In the genomic region with DNA sequence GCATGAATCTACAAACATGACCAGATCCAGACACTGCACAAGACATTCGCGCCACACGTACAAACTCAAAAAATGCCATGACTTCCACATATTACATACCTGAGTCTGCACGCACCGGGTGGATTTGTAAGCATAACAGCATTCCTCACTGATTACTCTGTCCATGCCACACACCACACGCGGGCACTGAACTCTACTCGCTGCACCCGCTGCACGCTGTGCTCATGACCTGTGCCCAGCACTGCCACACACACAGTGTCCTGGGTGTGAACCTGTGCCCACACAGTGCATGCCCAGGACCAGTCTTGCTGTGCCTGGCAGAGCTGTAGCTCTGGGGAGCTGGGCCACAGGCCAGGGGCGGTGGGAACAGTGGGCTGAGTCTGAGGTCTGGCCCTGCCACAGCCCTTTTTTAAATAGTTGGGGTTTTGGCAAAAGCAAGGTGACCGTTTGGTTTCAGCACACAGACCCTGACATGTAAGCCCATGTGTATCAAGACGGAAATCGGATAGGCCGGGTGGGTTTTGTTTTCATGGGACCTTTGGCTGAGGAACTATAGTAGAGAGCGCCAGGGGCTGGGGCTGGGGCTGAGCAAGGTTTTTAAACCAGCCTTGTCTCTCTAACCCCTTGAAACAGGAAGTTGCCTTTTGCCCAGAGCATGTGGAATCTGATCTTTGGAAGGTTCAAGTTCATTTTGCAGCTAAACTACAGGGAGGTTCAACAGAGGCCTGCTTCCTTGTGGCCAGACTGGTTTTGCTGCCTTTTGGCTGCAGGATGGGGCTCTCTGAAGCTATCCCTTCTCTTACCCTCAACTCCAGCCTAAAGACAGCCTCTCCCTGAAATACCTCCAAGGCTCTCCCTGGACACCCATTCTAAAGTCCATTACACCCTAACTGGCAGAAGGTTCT, we compare ENCODE assay signal across 12 cellular contexts. TPM values are rescaled to one million over a fixed set of nuclear protein-coding genes. Genes with fewer than 3 reads are reported as not detected.
DNase-seq lines count a peak whose midpoint lies in the region; ATAC-seq, FAIRE-seq and TF ChIP-seq lines count a peak whose summit lies in the region.
"Had no signal": no experiment of that assay in that cellular context is flagged by ENCODE, and none has a peak within 500 bp of the region (broad histone marks: within the 10 kb centered on the region; RNA-seq: fewer than 3 reads in every experiment).

No MANE protein-coding gene starts in this region.

- no peak overlapping the region for H2AFZ ChIP-seq in osteoblast (ENCODE audit: low read length)

- DNase-seq in H4 (ENCODE audit: low spot score): peak; percentile 77
- DNase-seq in Peyer's patch: peak in 2 of 3 donors; percentile 84 to 88
- peak; percentile 90 for DNase-seq in epithelial cell of esophagus (ENCODE audit: low read depth)
- peak; percentile 76 for DNase-seq in osteoblast (ENCODE audit: insufficient read length, low spot score, missing footprints)
- no peak for DNase-seq in H54 (ENCODE audit: insufficient read length, low spot score)
- DNase-seq in activated CD4-positive, CD25-positive, alpha-beta regulatory T cell (lab: John Stamatoyannopoulos, UW): no peak
- no peak for DNase-seq in T-cell
- DNase-seq: BE2C, NCI-H1930 had no signal

- H3K4me3 ChIP-seq in Peyer's patch (no peak overlapping the region), epithelial cell of esophagus (ENCODE audit: low read length) (no peak overlapping the region), osteoblast (ENCODE audit: insufficient read depth, low read length) (no peak overlapping the region)
- H3K4me3 ChIP-seq: skin epidermis had no signal

- H3K4me1 ChIP-seq in Peyer's patch: peaks cover 0 to 24% (median 0%) of the 10 kb centered on the region in 4 donors
- peaks cover 11% of the 10 kb centered on the region for H3K4me1 ChIP-seq in osteoblast (ENCODE audit: insufficient read depth, low read length)
- H3K4me1 ChIP-seq: BE2C had no signal

- H3K27ac ChIP-seq in Peyer's patch: peak overlapping the region in 3 of 4 donors; percentile 74 to 88 (median 88)
- no peak overlapping the region for H3K27ac ChIP-seq in osteoblast (ENCODE audit: low read depth, low read length)

- ATAC-seq in GM21381 (IDR thresholded peaks at IDR 0.05; ENCODE audit: unreplicated experiment) (no peak), T-cell (replicated peaks in 1 of 4) (no peak)

- FAIRE-seq in H54 (lab: Jason Lieb, UNC): no peak
- FAIRE-seq: G401.6 had no signal

- H3K27me3 ChIP-seq in Peyer's patch: no peaks in the 10 kb centered on the region
- H3K27me3 ChIP-seq in osteoblast (ENCODE audit: insufficient read depth, low read length): no peaks in the 10 kb centered on the region
- H3K27me3 ChIP-seq: BE2C had no signal

- CTCF ChIA-PET in T-cell (lab: Charles Lee): no interaction called here

- no peaks in the 10 kb centered on the region for H4K20me1 ChIP-seq in osteoblast (ENCODE audit: insufficient read depth, low read length)

- no peaks in the 10 kb centered on the region for H3K9me3 Mint-ChIP-seq in T-cell

- H3K36me3 ChIP-seq in Peyer's patch: peaks cover 0 to 61% (median 0%) of the 10 kb centered on the region in 3 donors
- no peaks in the 10 kb centered on the region for H3K36me3 ChIP-seq in osteoblast (ENCODE audit: insufficient read depth, low read length)

- H3K27ac Mint-ChIP-seq in T-cell: no peak overlapping the region

- H3K36me3 Mint-ChIP-seq in T-cell: no peaks in the 10 kb centered on the region

- H3K4me1 Mint-ChIP-seq in T-cell: no peaks in the 10 kb centered on the region

- TF ChIP-seq CTCF in Peyer's patch (IDR thresholded peaks at IDR 0.05) (peak in 3 of 6 experiments; percentile 19 to 25 (median 20)), epithelial cell of esophagus (IDR thresholded peaks at IDR 0.05; ENCODE audit: insufficient read depth, low read depth, low read length, missing control alignments) (no peak), osteoblast (IDR thresholded peaks at IDR 0.05; ENCODE audit: extremely low read depth, low read depth, low read length) (no peak)

- H3K4me2 ChIP-seq in osteoblast (ENCODE audit: insufficient read depth, low read length): peak overlapping the region; percentile 19

- no peaks in the 10 kb centered on the region for H3K27me3 Mint-ChIP-seq in T-cell

- no peaks in the 10 kb centered on the region for H3K79me2 ChIP-seq in osteoblast (ENCODE audit: insufficient read depth, low read length)

- H3K9me3 ChIP-seq in Peyer's patch (no peaks in the 10 kb centered on the region), osteoblast (ENCODE audit: low read depth, low read length) (no peaks in the 10 kb centered on the region)
- H3K9me3 ChIP-seq: BE2C had no signal

- no peak overlapping the region for H3K4me3 Mint-ChIP-seq in T-cell

- POLR2A ChIA-PET in T-cell (lab: Charles Lee): no interaction called here

- TF ChIP-seq POLR2A in Peyer's patch (IDR thresholded peaks at IDR 0.05) (no peak), H54 (IDR thresholded peaks at IDR 0.05; ENCODE audit: low read depth, low read length) (no peak)

RNA-seq across cellular contexts. Expression of a gene that starts 12.3 kb away (rescaled TPM):
- not detected in 2 replicates for total RNA-seq in H4 (2014; rRNA removed; shearing (Covaris generic))
- total RNA-seq in Peyer's patch: 100 to 1,000 TPM in 1 of 4 donors, 10 to 100 TPM in 3; 11.6 to 101 (median 69.1) TPM
- total RNA-seq in osteoblast: not detected in 2 replicates
- total RNA-seq in T-cell: under 1 TPM in 4 of 5 donors, not detected in 1; 0.30 to 0.42 (median 0.32) TPM

RNA-seq across cellular contexts. Expression of a gene that starts 29.8 kb away (rescaled TPM):
- total RNA-seq in H4 (2014; rRNA removed; shearing (Covaris generic)): not detected in 2 replicates
- 1 to 10 TPM in 2 of 4 donors, not detected in 2; 3.0 to 7.0 TPM for total RNA-seq in Peyer's patch
- not detected in 2 replicates for total RNA-seq in osteoblast
- total RNA-seq in T-cell: not detected

RNA-seq across cellular contexts. Expression of a gene that starts 60.0 kb away (rescaled TPM):
- total RNA-seq in H4 (2014; rRNA removed; shearing (Covaris generic)): not detected in 2 replicates
- not detected for total RNA-seq in Peyer's patch
- total RNA-seq in osteoblast: not detected in 2 replicates
- total RNA-seq in T-cell: not detected

Comparison
In these comparisons a context has a peak if more than half of its experiments do, and no peak if none do; other contexts are left out.
1. DNase-seq: peak in H4 (single experiment), Peyer's patch (2 of 3), epithelial cell of esophagus (single experiment) and osteoblast (single experiment); none in H54 (single experiment), activated CD4-positive, CD25-positive, alpha-beta regulatory T cell (0 of 4) and T-cell (0 of 34).
2. RNA of a gene that starts 12.3 kb away (total RNA-seq): 11.6 to 101 TPM in Peyer's patch; 0.30 to 0.42 TPM in T-cell, not detected in H4 and not detected in osteoblast; every median in the first group is over 4 times any median in the second.